38 cellular contexts compared by ENCODE assay signal in the genomic region with DNA sequence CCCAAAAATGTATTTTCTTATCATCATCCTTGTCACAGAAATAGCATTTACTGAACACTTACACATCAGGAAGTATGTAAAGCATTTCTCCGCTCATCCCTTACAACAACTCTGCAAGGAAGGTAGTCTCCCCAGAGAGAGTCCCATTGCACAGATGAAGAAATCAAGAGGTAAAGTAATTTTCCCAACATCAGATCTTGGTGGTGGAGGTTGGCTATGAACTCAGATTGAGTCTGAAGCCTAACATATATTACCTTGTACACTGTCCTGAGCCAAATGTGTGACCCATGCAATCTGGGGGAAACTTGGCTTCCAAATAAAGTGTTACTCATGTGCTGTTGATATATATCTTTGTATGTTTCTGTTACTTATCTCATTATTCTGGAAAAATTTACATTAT.
"Had no signal": no experiment of that assay in that cellular context is flagged by ENCODE, and none has a peak within 500 bp of the region (broad histone marks: within the 10 kb centered on the region; RNA-seq: fewer than 3 reads in every experiment).

No MANE protein-coding gene starts in this region.

- H3K4me3 Mint-ChIP-seq: activated B cell treated with CpG ODN at 0.5 μM for 24 hours; activated CD4-positive, alpha-beta memory T cell treated with anti-CD3 and anti-CD28 coated beads for 36 hours; activated CD4-positive, alpha-beta T cell treated with anti-CD3 and anti-CD28 coated beads for 36 hours; activated CD8-positive, alpha-beta T cell treated with anti-CD3 and anti-CD28 coated beads for 36 hours; activated naive CD4-positive, alpha-beta T cell treated with anti-CD3 and anti-CD28 coated beads for 36 hours; activated naive CD8-positive, alpha-beta T cell treated with anti-CD3 and anti-CD28 coated beads, Interleukin-2, amount 10 ng/mL, durations not matched to agents 7 days and 5 days; activated naive CD8-positive, alpha-beta T cell treated with anti-CD3 and anti-CD28 coated beads, Interleukin-2, amount 50 U/mL, for 24 hours; activated T-cell treated with anti-CD3 and anti-CD28 coated beads, Interleukin-2, amount 50 U/mL, for 4 hours; activated T-cell treated with anti-CD3 and anti-CD28 coated beads, Interleukin-2, amount 50 U/mL, for 72 hours; activated T-helper 1 cell treated with anti-CD3 and anti-CD28 coated beads, Interleukin-12 subunit alpha, Interleukin-12 subunit beta, Interleukin-2, Interleukin-4 antibody, amounts not matched to agents 30 ng/mL and 10 ng/mL and 1 ng/mL, durations not matched to agents 14 hours and 24 hours and 36 hours; activated T-helper 17 cell treated with anti-CD3 and anti-CD28 coated beads, Interleukin-2, amount 50 U/mL, for 72 hours; brain; central memory CD8-positive, alpha-beta T cell; T-helper 1 cell treated with Interleukin-12 subunit alpha and Interleukin-12 subunit beta and Interleukin-4 antibody, amounts not matched to agents 30 μg/mL and 1 μg/mL, for 36 hours; T-helper 2 cell treated with Interferon-gamma antibody and Interleukin-4, amounts not matched to agents 5 μg/mL and 100 μg/mL, for 36 hours had no signal

- H3K27me3 Mint-ChIP-seq: activated B cell treated with CpG ODN at 0.5 μM for 24 hours; activated CD4-positive, alpha-beta memory T cell treated with anti-CD3 and anti-CD28 coated beads for 36 hours; activated CD4-positive, alpha-beta T cell treated with anti-CD3 and anti-CD28 coated beads for 36 hours; activated CD8-positive, alpha-beta T cell treated with anti-CD3 and anti-CD28 coated beads for 36 hours; activated naive CD8-positive, alpha-beta T cell treated with anti-CD3 and anti-CD28 coated beads, Interleukin-2, amount 10 ng/mL, durations not matched to agents 7 days and 5 days; activated naive CD8-positive, alpha-beta T cell treated with anti-CD3 and anti-CD28 coated beads, Interleukin-2, amount 50 U/mL, for 24 hours; activated T-helper 17 cell treated with anti-CD3 and anti-CD28 coated beads, Interleukin-2, amount 50 U/mL, for 72 hours; brain; central memory CD8-positive, alpha-beta T cell had no signal

- H3K9me3 Mint-ChIP-seq: activated B cell treated with CpG ODN at 0.5 μM for 24 hours; activated CD4-positive, alpha-beta memory T cell treated with anti-CD3 and anti-CD28 coated beads for 36 hours; activated CD8-positive, alpha-beta T cell treated with anti-CD3 and anti-CD28 coated beads for 36 hours; activated naive CD4-positive, alpha-beta T cell treated with anti-CD3 and anti-CD28 coated beads for 36 hours; activated naive CD4-positive, alpha-beta T cell treated with anti-CD3 and anti-CD28 coated beads, Interleukin-2, amount 50 U/mL, for 72 hours; activated naive CD8-positive, alpha-beta T cell treated with anti-CD3 and anti-CD28 coated beads, Interleukin-2, amount 10 ng/mL, durations not matched to agents 7 days and 5 days; activated naive CD8-positive, alpha-beta T cell treated with anti-CD3 and anti-CD28 coated beads, Interleukin-2, amount 50 U/mL, for 24 hours; activated T-cell treated with anti-CD3 and anti-CD28 coated beads, Interleukin-2, amount 50 U/mL, for 4 hours; activated T-cell treated with anti-CD3 and anti-CD28 coated beads, Interleukin-2, amount 50 U/mL, for 72 hours; activated T-helper 1 cell treated with anti-CD3 and anti-CD28 coated beads, Interleukin-12 subunit alpha, Interleukin-12 subunit beta, Interleukin-2, Interleukin-4 antibody, amounts not matched to agents 30 ng/mL and 10 ng/mL and 1 ng/mL, durations not matched to agents 14 hours and 24 hours and 36 hours; activated T-helper 17 cell treated with anti-CD3 and anti-CD28 coated beads, Interleukin-2, amount 50 U/mL, for 72 hours; brain; central memory CD8-positive, alpha-beta T cell; T-helper 1 cell treated with Interleukin-12 subunit alpha and Interleukin-12 subunit beta and Interleukin-4 antibody, amounts not matched to agents 30 μg/mL and 1 μg/mL, for 36 hours; T-helper 2 cell treated with Interferon-gamma antibody and Interleukin-4, amounts not matched to agents 5 μg/mL and 100 μg/mL, for 36 hours had no signal

- H3K27ac ChIP-seq: cardiac muscle cell, VCaP had no signal

- FAIRE-seq: bronchial epithelial cell, TTC549 had no signal

- DNase-seq: activated B cell treated with CpG ODN at 0.5 μM for 24 hours; activated CD4-positive, alpha-beta memory T cell treated with anti-CD3 and anti-CD28 coated beads for 36 hours; activated CD4-positive, alpha-beta T cell treated with anti-CD3 and anti-CD28 coated beads for 36 hours; activated CD4-positive, alpha-beta T cell treated with anti-CD3 and anti-CD28 coated beads for 48 hours; activated CD4-positive, alpha-beta T cell treated with anti-CD3 and anti-CD28 coated beads, Interleukin-2, amount 50 U/mL, for 1 hour; activated CD4-positive, alpha-beta T cell treated with anti-CD3 and anti-CD28 coated beads, Interleukin-2, amount 50 U/mL, for 4 hours; activated CD4-positive, CD25-positive, alpha-beta regulatory T cell treated with anti-CD3 and anti-CD28 coated beads, Interleukin-2, amount 50 U/mL, for 72 hours; activated CD8-positive, alpha-beta memory T cell treated with anti-CD3 and anti-CD28 coated beads, Interleukin-2, amount 50 U/mL, for 4 hours; activated CD8-positive, alpha-beta T cell treated with anti-CD3 and anti-CD28 coated beads for 36 hours; activated effector memory CD4-positive, alpha-beta T cell treated with anti-CD3 and anti-CD28 coated beads, Interleukin-2, amount 50 U/mL, for 16 hours; activated gamma-delta T cell treated with Interleukin-2 at 50 U/mL for 16 hours; activated naive CD4-positive, alpha-beta T cell; activated naive CD4-positive, alpha-beta T cell treated with anti-CD3 and anti-CD28 coated beads for 36 hours; activated naive CD4-positive, alpha-beta T cell treated with anti-CD3 and anti-CD28 coated beads, Interleukin-2, amount 50 U/mL, for 16 hours; activated naive CD8-positive, alpha-beta T cell treated with anti-CD3 and anti-CD28 coated beads, Interleukin-2, amount 10 ng/mL, durations not matched to agents 7 days and 5 days; activated naive CD8-positive, alpha-beta T cell treated with anti-CD3 and anti-CD28 coated beads, Interleukin-2, amount 50 U/mL, for 24 hours; activated T-cell treated with anti-CD3 and anti-CD28 coated beads for 4 hours; activated T-cell treated with anti-CD3 and anti-CD28 coated beads, Interleukin-2, amount 50 U/mL, for 1 hour; activated T-cell treated with anti-CD3 and anti-CD28 coated beads, Interleukin-2, amount 50 U/mL, for 4 hours; activated T-cell treated with anti-CD3 and anti-CD28 coated beads, Interleukin-2, amount 50 U/mL, for 72 hours; amygdala; anterior cingulate cortex; caudate nucleus; cerebellar nuclear complex; T-helper 1 cell; T-helper 2 cell; T-helper 9 cell had no signal

- H3K36me3 Mint-ChIP-seq: activated CD4-positive, alpha-beta memory T cell treated with anti-CD3 and anti-CD28 coated beads for 36 hours; brain had no signal

- ATAC-seq: activated CD4-positive, alpha-beta T cell treated with anti-CD3 and anti-CD28 coated beads for 36 hours; activated CD8-positive, alpha-beta T cell treated with anti-CD3 and anti-CD28 coated beads for 36 hours; activated naive CD4-positive, alpha-beta T cell treated with anti-CD3 and anti-CD28 coated beads, Interleukin-2, amount 50 U/mL, for 72 hours; activated naive CD8-positive, alpha-beta T cell treated with anti-CD3 and anti-CD28 coated beads, Interleukin-2, amount 50 U/mL, for 24 hours; activated T-cell treated with anti-CD3 and anti-CD28 coated beads, Interleukin-2, amount 50 U/mL, for 4 hours; activated T-cell treated with anti-CD3 and anti-CD28 coated beads, Interleukin-2, amount 50 U/mL, for 72 hours; activated T-helper 17 cell treated with anti-CD3 and anti-CD28 coated beads, Interleukin-2, amount 50 U/mL, for 72 hours had no signal

- H3K4me3 ChIP-seq: cardiac muscle cell had no signal

- H3K36me3 ChIP-seq: cardiac muscle cell had no signal

- H3K27me3 ChIP-seq: cardiac muscle cell had no signal

- H3K27ac Mint-ChIP-seq: activated B cell treated with CpG ODN at 0.5 μM for 24 hours; activated CD4-positive, alpha-beta memory T cell treated with anti-CD3 and anti-CD28 coated beads for 36 hours; activated CD4-positive, alpha-beta T cell treated with anti-CD3 and anti-CD28 coated beads for 36 hours; activated CD8-positive, alpha-beta T cell treated with anti-CD3 and anti-CD28 coated beads for 36 hours; activated naive CD4-positive, alpha-beta T cell treated with anti-CD3 and anti-CD28 coated beads for 36 hours; activated naive CD4-positive, alpha-beta T cell treated with anti-CD3 and anti-CD28 coated beads, Interleukin-2, amount 50 U/mL, for 72 hours; activated naive CD8-positive, alpha-beta T cell treated with anti-CD3 and anti-CD28 coated beads, Interleukin-2, amount 10 ng/mL, durations not matched to agents 7 days and 5 days; activated naive CD8-positive, alpha-beta T cell treated with anti-CD3 and anti-CD28 coated beads, Interleukin-2, amount 50 U/mL, for 24 hours; activated T-helper 1 cell treated with anti-CD3 and anti-CD28 coated beads, Interleukin-12 subunit alpha, Interleukin-12 subunit beta, Interleukin-2, Interleukin-4 antibody, amounts not matched to agents 30 ng/mL and 10 ng/mL and 1 ng/mL, durations not matched to agents 14 hours and 24 hours and 36 hours; activated T-helper 17 cell treated with anti-CD3 and anti-CD28 coated beads, Interleukin-2, amount 50 U/mL, for 72 hours; brain; T-helper 1 cell treated with Interleukin-12 subunit alpha and Interleukin-12 subunit beta and Interleukin-4 antibody, amounts not matched to agents 30 μg/mL and 1 μg/mL, for 36 hours; T-helper 2 cell treated with Interferon-gamma antibody and Interleukin-4, amounts not matched to agents 5 μg/mL and 100 μg/mL, for 36 hours had no signal
